In genomic region chr12:105466231-105466900, GRCh38 we compare ENCODE assay signal across 25 cellular contexts.
A peak's percentile ranks its signal among the peaks of the same experiment; 100 is the strongest.
DNase-seq lines count a peak whose midpoint lies in the region; ATAC-seq, FAIRE-seq and TF ChIP-seq lines count a peak whose summit lies in the region.
"Had no signal": no experiment of that assay in that cellular context is flagged by ENCODE, and none has a peak within 500 bp of the region (broad histone marks: within the 10 kb centered on the region; RNA-seq: fewer than 3 reads in every experiment).

No MANE protein-coding gene starts in this region.

- FAIRE-seq in HepG2 (lab: Jason Lieb, UNC) (no peak), GM12891 (lab: Jason Lieb, UNC) (no peak)

- in situ Hi-C loops in HepG2 (cut with HindIII; ENCODE audit: extremely low pct_ligation_motif_present, low pct_unique_long_range_greater_than_20kb) (no loop called here), gastrocnemius medialis (cut with MboI; ENCODE audit: low sequenced_read_pairs in 4 of 4) (no loop called here)

- H3K9me3 ChIP-seq in HepG2 (ENCODE audit: low read length) (no peaks in the 10 kb centered on the region), right lobe of liver (no peaks in the 10 kb centered on the region), esophagus muscularis mucosa (no peaks in the 10 kb centered on the region), gastrocnemius medialis (no peaks in the 10 kb centered on the region)
- H3K9me3 ChIP-seq: MG63, sigmoid colon had no signal

- H3K36me3 ChIP-seq in HepG2 (replicated peaks in 1 of 2; ENCODE audit: control insufficient read depth in 1 of 2, insufficient read depth in 2 of 2, low read length in 2 of 2) (no peaks in the 10 kb centered on the region), right lobe of liver (no peaks in the 10 kb centered on the region), esophagus muscularis mucosa (no peaks in the 10 kb centered on the region), gastrocnemius medialis (no peaks in the 10 kb centered on the region)
- H3K36me3 ChIP-seq: MG63, neural progenitor cell, sigmoid colon had no signal

- H3K4me1 ChIP-seq in HepG2 (ENCODE audit: insufficient read depth, low read length) (no peaks in the 10 kb centered on the region), right lobe of liver (no peaks in the 10 kb centered on the region), esophagus muscularis mucosa (peaks cover 0 to 10% (median 0%) of the 10 kb centered on the region in 4 donors), gastrocnemius medialis (peaks cover 0 to 20% of the 10 kb centered on the region in 2 donors)
- H3K4me1 ChIP-seq: sigmoid colon had no signal

- TF ChIP-seq CTCF in HepG2 (CRISPR knock-in tag; IDR thresholded peaks at IDR 0.05) (no peak), right lobe of liver (IDR thresholded peaks at IDR 0.05) (no peak), esophagus muscularis mucosa (IDR thresholded peaks at IDR 0.05) (no peak), gastrocnemius medialis (IDR thresholded peaks at IDR 0.05 in 4 of 5, conservative IDR thresholded peaks at IDR 0.05 in 1 of 5) (no peak)

- ATAC-seq in HepG2 (no peak), right lobe of liver (no peak), gastrocnemius medialis (no peak), HG03354 (IDR thresholded peaks at IDR 0.05; ENCODE audit: poor library complexity, severe bottlenecking, unreplicated experiment) (no peak)
- ATAC-seq: SK-N-SH treated with all-trans-retinoic acid at 6 μM for 48 hours had no signal

- DNase-seq in HepG2 (ENCODE audit: low spot score) (no peak), right lobe of liver (no peak), esophagus muscularis mucosa (ENCODE audit: extremely low spot score) (no peak), gastrocnemius medialis (no peak), GM12891 (ENCODE audit: insufficient read length, low spot score) (no peak), NCI-H2227 (lab: John Stamatoyannopoulos, UW; ENCODE audit: unreplicated experiment) (no peak)
- DNase-seq: activated CD4-positive, alpha-beta T cell treated with anti-CD3 and anti-CD28 coated beads, Interleukin-2, amount 50 U/mL, for 4 hours; activated CD4-positive, CD25-positive, alpha-beta regulatory T cell; activated T-cell treated with anti-CD3 and anti-CD28 coated beads, Interleukin-2, amount 50 U/mL, for 48 hours; AML-193; CD4-positive, CD25-positive, alpha-beta regulatory T cell; DND-41; hippocampal formation; mesenchymal stem cell; MG63; NCI-H1105 treated with DMSO at 0.1 percent for 48 hours; NCI-H1930; NCI-H524; sigmoid colon; stimulated activated CD4-positive, alpha-beta T cell treated with anti-CD3 and anti-CD28 coated beads, Interleukin-4, amount 100 ng/mL, for 4 hours; substantia nigra had no signal

- TF ChIP-seq POLR2A in HepG2 (IDR thresholded peaks at IDR 0.05; ENCODE audit: insufficient read depth in 1 of 2, low read depth in 2 of 2, low read length in 2 of 2) (no peak), right lobe of liver (IDR thresholded peaks at IDR 0.05) (no peak), esophagus muscularis mucosa (IDR thresholded peaks at IDR 0.05; ENCODE audit: low read depth) (no peak), gastrocnemius medialis (IDR thresholded peaks at IDR 0.05) (no peak), GM12891 (IDR thresholded peaks at IDR 0.05; ENCODE audit: low read depth, low read length) (no peak)

- H3K27ac ChIP-seq in HepG2 (ENCODE audit: extremely low read length, insufficient read depth, low read length) (no peak overlapping the region), right lobe of liver (peak overlapping the region in 1 of 3 donors; percentile 21), esophagus muscularis mucosa (replicated peaks in 1 of 4) (peak overlapping the region in 3 of 4 donors; percentile 9 to 49 (median 30)), gastrocnemius medialis (peak overlapping the region; percentile 34 to 63 (median 47))
- H3K27ac ChIP-seq: KMS-11, neural progenitor cell had no signal

- no peak overlapping the region for H3K4me3 ChIP-seq in HepG2 (replicated peaks in 1 of 3; ENCODE audit: insufficient read depth in 1 of 3, low read depth in 2 of 3, low read length in 3 of 3)
- H3K4me3 ChIP-seq in right lobe of liver, result no peak overlapping the region
- no peak overlapping the region for H3K4me3 ChIP-seq in esophagus muscularis mucosa
- H3K4me3 ChIP-seq in gastrocnemius medialis, result no peak overlapping the region
- H3K4me3 ChIP-seq: MG63, neural progenitor cell, sigmoid colon had no signal

- H4K20me1 ChIP-seq in HepG2 (ENCODE audit: insufficient read depth, low read length), result no peaks in the 10 kb centered on the region

- H3K27me3 ChIP-seq in HepG2 (ENCODE audit: control insufficient read depth in 1 of 2, insufficient read depth in 2 of 2, low read length in 2 of 2), result peaks cover 0 to 7% of the 10 kb centered on the region in 2 experiments; a peak in 3 of 5 replicates
- H3K27me3 ChIP-seq in right lobe of liver, result no peaks in the 10 kb centered on the region
- peaks cover 0 to 7% (median 0%) of the 10 kb centered on the region in 4 donors for H3K27me3 ChIP-seq in esophagus muscularis mucosa
- H3K27me3 ChIP-seq in gastrocnemius medialis, result no peaks in the 10 kb centered on the region
- H3K27me3 ChIP-seq: MG63, neural progenitor cell, sigmoid colon had no signal

- BruUV-seq in HepG2 (replicated peaks; lab: Mats Ljungman, UMichigan), result no TSS peak

- no peak for TF ChIP-seq EP300 in HepG2 (IDR thresholded peaks at IDR 0.05; ENCODE audit: low read depth in 2 of 2, low read length in 2 of 2)
- TF ChIP-seq EP300 in HepG2 (CRISPR knock-in tag; IDR thresholded peaks at IDR 0.05; ENCODE audit: borderline replicate concordance), result no peak
- no peak for TF ChIP-seq EP300 in esophagus muscularis mucosa (IDR thresholded peaks at IDR 0.05)

- WGBS in HepG2 (ENCODE audit: low lambda C conversion rate), result 2% methylated on average over 5 of the region's 5 CpGs
- 51% methylated on average over 5 of the region's 5 CpGs for WGBS in right lobe of liver (ENCODE audit: insufficient coverage, low coverage, low lambda C conversion rate, missing lambda C conversion rate)
- 72% methylated on average over 5 of the region's 5 CpGs for WGBS in esophagus muscularis mucosa

- no peak for TF ChIP-seq RAD21 in HepG2 (CRISPR knock-in tag; IDR thresholded peaks at IDR 0.05)

- H3K9ac ChIP-seq in HepG2 (ENCODE audit: insufficient read depth, low read depth, low read length), result no peak overlapping the region
- H3K9ac ChIP-seq: KMS-11, neural progenitor cell had no signal

- CTCF ChIA-PET in HepG2 (lab: Yijun Ruan, JAX; ENCODE audit: low intra/inter-chr PET ratio, low total read pairs), result no interaction called here

- no peak overlapping the region for H2AFZ ChIP-seq in HepG2 (ENCODE audit: low read length)

- intact Hi-C loops in HepG2 (cut with micrococcal nuclease; ENCODE audit: unreplicated experiment), result no loop called here
- intact Hi-C loops in right lobe of liver (cut with DNase I), result no loop called here
- intact Hi-C loops in esophagus muscularis mucosa (cut with DNase I), result no loop called here
- intact Hi-C loops in gastrocnemius medialis (cut with DNase I; ENCODE audit: low total_unique reads), result no loop called here

- POLR2A ChIA-PET in HepG2 (lab: Yijun Ruan, JAX), result no interaction called here

- H3K4me2 ChIP-seq in HepG2 (ENCODE audit: low read depth, low read length), result no peak overlapping the region
- H3K4me2 ChIP-seq: KMS-11, neural progenitor cell had no signal

- no peaks in the 10 kb centered on the region for H3K79me2 ChIP-seq in HepG2 (ENCODE audit: insufficient read depth, low read length)

TF ChIP-seq in HepG2, 621 proteins besides CTCF, POLR2A, EP300 and RAD21:
- TF ChIP-seq ZNF354B (CRISPR knock-in tag; IDR thresholded peaks at IDR 0.05), result no peak
- no peak for TF ChIP-seq MYC (CRISPR knock-in tag; IDR thresholded peaks at IDR 0.05; ENCODE audit: borderline replicate concordance)
- TF ChIP-seq ZNF629 (CRISPR knock-in tag; conservative IDR thresholded peaks at IDR 0.05), result peak; percentile 45; the same call in 1 of the 2 replicates
- TF ChIP-seq ZNF850 (CRISPR knock-in tag; conservative IDR thresholded peaks at IDR 0.05), result no peak
- no peak for TF ChIP-seq ZNF343 (CRISPR knock-in tag; IDR thresholded peaks at IDR 0.05)

TF ChIP-seq in GM12891, 5 proteins besides CTCF, POLR2A, EP300 and RAD21:
- TF ChIP-seq TAF1 (IDR thresholded peaks at IDR 0.05; ENCODE audit: low read depth, low read length) (no peak), PAX5 (IDR thresholded peaks at IDR 0.05; ENCODE audit: insufficient read depth, low read length, severe bottlenecking) (no peak), POLR2AphosphoS5 (IDR thresholded peaks at IDR 0.05; ENCODE audit: low read depth, low read length) (no peak), POU2F2 (IDR thresholded peaks at IDR 0.05; ENCODE audit: low read depth, low read length) (no peak), SPI1 (IDR thresholded peaks at IDR 0.05; ENCODE audit: low read depth, low read length) (no peak)
